Comparison of ENCODE assay signal across 11 cellular contexts in the genomic region with DNA sequence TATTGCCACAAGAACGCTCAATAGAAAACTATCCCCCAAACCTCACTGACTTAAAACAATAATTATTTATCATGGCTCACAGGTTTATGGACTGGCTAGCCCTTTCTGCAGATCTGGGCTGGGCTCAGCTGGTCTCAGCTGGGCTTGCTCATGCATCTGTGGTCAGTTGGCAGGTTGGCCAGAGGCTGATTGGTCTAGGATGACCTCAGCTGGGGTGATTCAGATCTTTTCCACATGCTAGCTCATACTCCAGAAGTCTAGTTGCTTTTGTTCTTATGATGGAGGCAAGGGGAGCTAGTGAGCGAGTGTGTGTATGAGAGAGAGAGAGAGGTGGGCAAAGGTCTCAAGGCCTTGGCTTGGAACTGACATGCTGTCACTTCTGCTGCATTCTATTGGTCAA.
A peak's percentile ranks its signal among the peaks of the same experiment; 100 is the strongest.
DNase-seq lines count a peak whose midpoint lies in the region; ATAC-seq and TF ChIP-seq lines count a peak whose summit lies in the region.
"Had no signal": no experiment of that assay in that cellular context is flagged by ENCODE, and none has a peak within 500 bp of the region (broad histone marks: within the 10 kb centered on the region; RNA-seq: fewer than 3 reads in every experiment).

No MANE protein-coding gene starts in this region.

- H3K79me2 ChIP-seq in SK-N-SH (ENCODE audit: insufficient read depth): no peaks in the 10 kb centered on the region

- H3K14ac ChIP-seq in mesenchymal stem cell (ENCODE audit: low read length in 2 of 2): no peak overlapping the region

- CTCF ChIA-PET in SK-N-SH (lab: Yijun Ruan, JAX): interaction anchor here (1.3 kb wide), 1 partner anchor 127 kb away, joined by 5 read pairs; no protein-coding TSS in a partner anchor

- H2BK5ac ChIP-seq in mesenchymal stem cell (ENCODE audit: low read depth, low read length, poor library complexity, severe bottlenecking): no peak overlapping the region

- H3K23ac ChIP-seq in mesenchymal stem cell (ENCODE audit: low read length in 2 of 2): no peak overlapping the region

- H2AFZ ChIP-seq in mesenchymal stem cell (ENCODE audit: low read depth, low read length) (no peak overlapping the region), SK-N-SH (ENCODE audit: low read depth) (no peak overlapping the region)

- no peak overlapping the region for H2BK15ac ChIP-seq in mesenchymal stem cell (ENCODE audit: low read depth, poor library complexity, severe bottlenecking)

- no peaks in the 10 kb centered on the region for H3F3A ChIP-seq in SK-N-SH (replicated peaks; ENCODE audit: insufficient read depth)

- 87% methylated on average over 2 of the region's 2 CpGs for WGBS in mesenchymal stem cell
- WGBS in upper lobe of left lung, 2 donors: 69 to 78% methylated on average over 2 of the region's 2 CpGs
- WGBS in SK-N-SH (ENCODE audit: low lambda C conversion rate): 29% methylated on average over 2 of the region's 2 CpGs

- TF ChIP-seq EP300 in upper lobe of left lung (IDR thresholded peaks at IDR 0.05): no peak
- TF ChIP-seq EP300 in SK-N-SH (IDR thresholded peaks at IDR 0.05; ENCODE audit: borderline replicate concordance in 1 of 2, low read depth in 1 of 2, low read length in 1 of 2): no peak

- no peak overlapping the region for H3K18ac ChIP-seq in mesenchymal stem cell (ENCODE audit: low read depth in 1 of 2, low read length in 2 of 2)

- H3K36me3 ChIP-seq in mesenchymal stem cell (ENCODE audit: control insufficient read depth in 1 of 2, insufficient read depth in 2 of 2, low read depth in 1 of 2, low read length in 2 of 2) (no peaks in the 10 kb centered on the region), upper lobe of left lung (no peaks in the 10 kb centered on the region), SK-N-SH (replicated peaks in 1 of 2; ENCODE audit: control insufficient read depth in 1 of 2, insufficient read depth in 2 of 2, low read length in 1 of 2) (no peaks in the 10 kb centered on the region)

- H3K4me2 ChIP-seq in mesenchymal stem cell (ENCODE audit: low read length, poor library complexity, severe bottlenecking): no peak overlapping the region
- H3K4me2 ChIP-seq in SK-N-SH: no peak overlapping the region

- ATAC-seq in esophagus mucosa: peak; percentile 36
- peak; percentile 73 to 90 for ATAC-seq in upper lobe of left lung (ENCODE audit: low FRiP score in 2 of 2)
- no peak for ATAC-seq in GM19397 (IDR thresholded peaks at IDR 0.05; ENCODE audit: unreplicated experiment)
- ATAC-seq: naive thymus-derived CD4-positive, alpha-beta T cell had no signal

- H4K91ac ChIP-seq in mesenchymal stem cell (ENCODE audit: low read length): no peak overlapping the region

- no peak overlapping the region for H2AK5ac ChIP-seq in mesenchymal stem cell (ENCODE audit: low read length, severe bottlenecking)

- no peaks in the 10 kb centered on the region for H3K79me1 ChIP-seq in mesenchymal stem cell (replicated peaks; ENCODE audit: low read length, poor library complexity, severe bottlenecking)

- H2BK120ac ChIP-seq in mesenchymal stem cell (ENCODE audit: low read depth, low read length): no peak overlapping the region

- TF ChIP-seq CTCF in upper lobe of left lung (IDR thresholded peaks at IDR 0.05) (no peak), SK-N-SH (IDR thresholded peaks at IDR 0.05) (no peak)

- H3K27ac ChIP-seq in mesenchymal stem cell (ENCODE audit: low read length, poor library complexity, severe bottlenecking) (no peak overlapping the region), upper lobe of left lung (peak overlapping the region in 1 of 4 donors; percentile 28), SK-N-SH (ENCODE audit: low read depth in 2 of 2, low read length in 1 of 2) (no peak overlapping the region)
- H3K27ac ChIP-seq: 22Rv1 had no signal

- no peak for TF ChIP-seq POLR2A in upper lobe of left lung (IDR thresholded peaks at IDR 0.05)

- no peak overlapping the region for H2BK12ac ChIP-seq in mesenchymal stem cell (ENCODE audit: low read length in 2 of 2)

- H3K4me1 ChIP-seq in mesenchymal stem cell (ENCODE audit: control insufficient read depth, insufficient read depth, low read depth, low read length) (no peaks in the 10 kb centered on the region), upper lobe of left lung (no peaks in the 10 kb centered on the region), SK-N-SH (ENCODE audit: control insufficient read depth in 1 of 2, insufficient read depth in 2 of 2, low read depth in 1 of 2, low read length in 1 of 2) (no peaks in the 10 kb centered on the region)

- no peaks in the 10 kb centered on the region for H3K9me2 ChIP-seq in SK-N-SH

- peak overlapping the region; percentile 79 for H3K9ac ChIP-seq in mesenchymal stem cell (ENCODE audit: low read length)
- no peak overlapping the region for H3K9ac ChIP-seq in SK-N-SH

- no peak overlapping the region for H4K8ac ChIP-seq in mesenchymal stem cell (ENCODE audit: low read length)

- no peak overlapping the region for H3K4ac ChIP-seq in mesenchymal stem cell (ENCODE audit: low read depth in 1 of 2, low read length in 2 of 2)

- no peaks in the 10 kb centered on the region for H3K9me3 ChIP-seq in mesenchymal stem cell (ENCODE audit: control insufficient read depth, low read length)
- H3K9me3 ChIP-seq in upper lobe of left lung: no peaks in the 10 kb centered on the region
- H3K9me3 ChIP-seq in SK-N-SH: no peaks in the 10 kb centered on the region

- TF ChIP-seq RAD21 in SK-N-SH (IDR thresholded peaks at IDR 0.05; ENCODE audit: low read length): no peak

- no peaks in the 10 kb centered on the region for H3K27me3 ChIP-seq in mesenchymal stem cell (ENCODE audit: control insufficient read depth in 1 of 2, insufficient read depth in 1 of 2, low read length in 2 of 2)
- no peaks in the 10 kb centered on the region for H3K27me3 ChIP-seq in upper lobe of left lung
- H3K27me3 ChIP-seq in SK-N-SH (ENCODE audit: insufficient read depth): no peaks in the 10 kb centered on the region

- DNase-seq in NCI-H146 (lab: John Stamatoyannopoulos, UW): peak; percentile 10
- DNase-seq in NCI-H146 treated with DMSO at 0.1 percent for 48 hours (lab: John Stamatoyannopoulos, UW; ENCODE audit: unreplicated experiment): no peak
- no peak for DNase-seq in mesenchymal stem cell
- no peak for DNase-seq in upper lobe of left lung
- DNase-seq in NCI-H187 treated with DMSO at 0.1 percent for 48 hours (lab: John Stamatoyannopoulos, UW): no peak
- no peak for DNase-seq in SK-N-SH
- DNase-seq: naive thymus-derived CD4-positive, alpha-beta T cell; NCI-H2227 treated with DMSO at 0.1 percent for 48 hours had no signal

- peak overlapping the region; percentile 26 to 45 for H3K4me3 ChIP-seq in mesenchymal stem cell (ENCODE audit: insufficient read depth in 1 of 2, low read depth in 1 of 2, low read length in 2 of 2)
- no peak overlapping the region for H3K4me3 ChIP-seq in upper lobe of left lung
- H3K4me3 ChIP-seq in SK-N-SH (ENCODE audit: low read depth in 2 of 2, low read length in 1 of 2): no peak overlapping the region

- POLR2A ChIA-PET in SK-N-SH (lab: Yijun Ruan, JAX): no interaction called here

- no peaks in the 10 kb centered on the region for H4K20me1 ChIP-seq in SK-N-SH (ENCODE audit: insufficient read depth)

TF ChIP-seq in SK-N-SH, 30 proteins besides CTCF, POLR2A, EP300 and RAD21:
- TF ChIP-seq CHD2 (IDR thresholded peaks at IDR 0.05; ENCODE audit: low read length, partially characterized antibody) (no peak), YY1 (IDR thresholded peaks at IDR 0.05; ENCODE audit: low read depth) (no peak), RXRA (IDR thresholded peaks at IDR 0.05; ENCODE audit: borderline replicate concordance, low read depth) (no peak), JUND (IDR thresholded peaks at IDR 0.05) (no peak), SIN3A (IDR thresholded peaks at IDR 0.05; ENCODE audit: borderline replicate concordance, low read depth, low read length) (no peak), GABPA (IDR thresholded peaks at IDR 0.05; ENCODE audit: low read depth) (no peak), NFIC (IDR thresholded peaks at IDR 0.05; ENCODE audit: borderline replicate concordance) (no peak), MXI1 (IDR thresholded peaks at IDR 0.05; ENCODE audit: low read depth, low read length) (no peak)
- TF ChIP-seq, protein P1, sequence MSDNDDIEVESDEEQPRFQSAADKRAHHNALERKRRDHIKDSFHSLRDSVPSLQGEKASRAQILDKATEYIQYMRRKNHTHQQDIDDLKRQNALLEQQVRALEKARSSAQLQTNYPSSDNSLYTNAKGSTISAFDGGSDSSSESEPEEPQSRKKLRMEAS (IDR thresholded peaks at IDR 0.05; ENCODE audit: low read depth): no peak
- TF ChIP-seq, protein P2, sequence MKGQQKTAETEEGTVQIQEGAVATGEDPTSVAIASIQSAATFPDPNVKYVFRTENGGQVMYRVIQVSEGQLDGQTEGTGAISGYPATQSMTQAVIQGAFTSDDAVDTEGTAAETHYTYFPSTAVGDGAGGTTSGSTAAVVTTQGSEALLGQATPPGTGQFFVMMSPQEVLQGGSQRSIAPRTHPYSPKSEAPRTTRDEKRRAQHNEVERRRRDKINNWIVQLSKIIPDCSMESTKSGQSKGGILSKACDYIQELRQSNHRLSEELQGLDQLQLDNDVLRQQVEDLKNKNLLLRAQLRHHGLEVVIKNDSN (IDR thresholded peaks at IDR 0.05; ENCODE audit: borderline replicate concordance, low read depth): no peak
- TF ChIP-seq, protein P3, sequence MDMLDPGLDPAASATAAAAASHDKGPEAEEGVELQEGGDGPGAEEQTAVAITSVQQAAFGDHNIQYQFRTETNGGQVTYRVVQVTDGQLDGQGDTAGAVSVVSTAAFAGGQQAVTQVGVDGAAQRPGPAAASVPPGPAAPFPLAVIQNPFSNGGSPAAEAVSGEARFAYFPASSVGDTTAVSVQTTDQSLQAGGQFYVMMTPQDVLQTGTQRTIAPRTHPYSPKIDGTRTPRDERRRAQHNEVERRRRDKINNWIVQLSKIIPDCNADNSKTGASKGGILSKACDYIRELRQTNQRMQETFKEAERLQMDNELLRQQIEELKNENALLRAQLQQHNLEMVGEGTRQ (IDR thresholded peaks at IDR 0.05; ENCODE audit: borderline replicate concordance, low read depth, low read length): no peak
TF ChIP-seq in SK-N-SH: peak in this region for 0.

Comparison
In these comparisons a context has a peak if more than half of its experiments do, and no peak if none do; other contexts are left out.
1. H3K4me3 ChIP-seq: peak in mesenchymal stem cell (2 of 2); none in upper lobe of left lung (0 of 4) and SK-N-SH (0 of 2).